ENCODE assay signal across 8 cellular contexts in the genomic region with DNA sequence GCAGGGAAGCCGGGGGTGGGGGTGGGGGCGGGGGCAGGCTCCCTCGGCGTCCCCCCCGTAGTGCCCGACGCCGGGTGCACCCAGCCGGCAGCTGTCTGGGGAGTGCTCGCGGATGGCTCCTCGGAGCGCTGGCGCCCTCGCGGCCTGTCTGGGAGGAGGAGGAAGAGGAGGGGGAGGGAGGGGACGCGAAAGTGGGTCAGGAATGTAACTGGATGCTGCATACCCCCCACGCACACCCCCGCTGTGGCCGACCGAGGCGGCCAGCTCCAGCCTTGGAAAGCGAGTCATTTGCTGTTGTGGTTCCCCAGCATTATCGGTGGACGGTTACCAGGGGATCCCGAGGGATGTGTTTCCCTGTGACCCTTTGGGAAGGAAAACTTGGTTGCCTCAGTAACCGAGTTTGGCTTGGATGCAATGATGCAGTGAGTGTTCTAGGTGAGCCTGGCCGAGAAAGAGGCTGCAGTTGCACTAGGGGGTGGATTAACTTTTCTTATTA. TPM values are rescaled to one million over a fixed set of nuclear protein-coding genes. Genes with fewer than 3 reads are reported as not detected.
DNase-seq lines count a peak whose midpoint lies in the region; ATAC-seq and TF ChIP-seq lines count a peak whose summit lies in the region.

No MANE protein-coding gene starts in this region.

- H2AFZ ChIP-seq in ACC112 (ENCODE audit: low read length, unreplicated experiment): peak overlapping the region; percentile 81

- H3K4me1 ChIP-seq in ACC112 (ENCODE audit: control insufficient read depth, insufficient read depth, low read length, unreplicated experiment) (peaks cover 10% of the 10 kb centered on the region), SJCRH30 (no peaks in the 10 kb centered on the region), ectodermal cell (ENCODE audit: control insufficient read depth, insufficient read depth, low read length) (peaks cover 9% of the 10 kb centered on the region), liver (ENCODE audit: control insufficient read depth in 4 of 4, insufficient read depth in 4 of 4, low read length in 3 of 4) (peaks cover 4 to 22% (median 8%) of the 10 kb centered on the region in 4 donors)

- H3K9ac ChIP-seq in liver (ENCODE audit: low read depth in 1 of 2, low read length in 2 of 2): peak overlapping the region in 1 of 2 donors; percentile 49

- no peaks in the 10 kb centered on the region for H3K79me2 ChIP-seq in ACC112 (ENCODE audit: control insufficient read depth, insufficient read depth, low read length, unreplicated experiment)

- H3K9me3 ChIP-seq in SJCRH30 (replicated peaks) (no peaks in the 10 kb centered on the region), ectodermal cell (ENCODE audit: control insufficient read depth, low read length) (no peaks in the 10 kb centered on the region), liver (ENCODE audit: control insufficient read depth in 4 of 4, low read length in 3 of 4) (no peaks in the 10 kb centered on the region)

- in situ Hi-C loops in GM13977 (cut with MboI; ENCODE audit: low pct_unique_long_range_greater_than_20kb, low sequenced_read_pairs, unreplicated experiment): no loop called here
- in situ Hi-C loops in G401 (cut with HindIII; ENCODE audit: low sequenced_read_pairs): no loop called here

- ATAC-seq in stimulated activated naive CD8-positive, alpha-beta T cell treated with anti-CD3 and anti-CD28 coated beads, Interleukin-15, Interleukin-2, amounts not matched to agents 100 U/mL and 50 U/mL, for 24 hours: no peak

- peak; percentile 52 for DNase-seq in GM13977 (ENCODE audit: low spot score)
- peak; percentile 73 to 81 for DNase-seq in SJCRH30
- peak; percentile 16 for DNase-seq in stimulated activated naive CD8-positive, alpha-beta T cell treated with anti-CD3 and anti-CD28 coated beads, Interleukin-15, Interleukin-2, amounts not matched to agents 100 U/mL and 50 U/mL, for 24 hours
- DNase-seq in OCI-M2 (lab: John Stamatoyannopoulos, UW; ENCODE audit: unreplicated experiment): no peak
- no peak for DNase-seq in G401 (ENCODE audit: low spot score)

- no peak for TF ChIP-seq RAD21 in liver (IDR thresholded peaks at IDR 0.05)

- 1% methylated on average over 29 of the region's 29 CpGs for WGBS in ectodermal cell, 2 experiments
- 9% methylated on average over 29 of the region's 29 CpGs for WGBS in liver

- H3K27ac ChIP-seq in ACC112 (ENCODE audit: low read depth, low read length): no peak overlapping the region
- peak overlapping the region; percentile 74 for H3K27ac ChIP-seq in SJCRH30
- no peak overlapping the region for H3K27ac ChIP-seq in ectodermal cell (ENCODE audit: insufficient read depth, low read depth, low read length, poor library complexity, severe bottlenecking)
- peak overlapping the region; percentile 76 to 77 for H3K27ac ChIP-seq in liver (ENCODE audit: low read depth in 1 of 2, low read length in 2 of 2)

- peak overlapping the region; percentile 74 for H3K4me3 ChIP-seq in ACC112 (ENCODE audit: low read depth, low read length)
- H3K4me3 ChIP-seq in SJCRH30: peak overlapping the region; percentile 71
- H3K4me3 ChIP-seq in ectodermal cell (ENCODE audit: insufficient read depth, low read depth, low read length): peak overlapping the region; percentile 49
- H3K4me3 ChIP-seq in liver (ENCODE audit: low read depth in 1 of 3, low read length in 3 of 3): peak overlapping the region; percentile 51 to 81 (median 61)

- no peaks in the 10 kb centered on the region for H3K27me3 ChIP-seq in ACC112 (ENCODE audit: insufficient read depth, low read length)
- H3K27me3 ChIP-seq in SJCRH30: no peaks in the 10 kb centered on the region
- peaks cover 43% of the 10 kb centered on the region for H3K27me3 ChIP-seq in ectodermal cell (ENCODE audit: control insufficient read depth, insufficient read depth, low read length, poor library complexity, severe bottlenecking)
- no peaks in the 10 kb centered on the region for H3K27me3 ChIP-seq in liver (ENCODE audit: control insufficient read depth in 4 of 4, insufficient read depth in 4 of 4, low read length in 3 of 4)

- TF ChIP-seq CTCF in GM13977 (IDR thresholded peaks at IDR 0.05; ENCODE audit: extremely low read depth, insufficient read depth, missing control alignments) (no peak), liver (IDR thresholded peaks at IDR 0.05; ENCODE audit: low read depth, low read length, missing input control) (no peak)

- H3K36me3 ChIP-seq in ACC112 (ENCODE audit: insufficient read depth, low read length) (no peaks in the 10 kb centered on the region), SJCRH30 (no peaks in the 10 kb centered on the region), ectodermal cell (ENCODE audit: control insufficient read depth, insufficient read depth, low read length) (no peaks in the 10 kb centered on the region), liver (ENCODE audit: control insufficient read depth in 4 of 4, insufficient read depth in 3 of 4, low read depth in 1 of 4, low read length in 3 of 4) (no peaks in the 10 kb centered on the region)

TF ChIP-seq in liver, 16 proteins besides CTCF, POLR2A, EP300 and RAD21:
- TF ChIP-seq JUND (IDR thresholded peaks at IDR 0.05) (no peak), FOXA1 (IDR thresholded peaks at IDR 0.05) (no peak), TAF1 (conservative IDR thresholded peaks at IDR 0.05) (no peak), SP1 (IDR thresholded peaks at IDR 0.05) (peak; percentile 6)

RNA-seq across cellular contexts. Expression of a gene that starts 55.3 kb away (rescaled TPM):
- 12.3 and 13.4 TPM in 2 replicates for total RNA-seq in SJCRH30 (2014; rRNA removed; shearing (Covaris generic))
- 20.1 TPM for polyA plus RNA-seq in ectodermal cell (2013, experiment 1 of 4)
- 17.6 TPM for polyA plus RNA-seq in ectodermal cell (2013, experiment 2 of 4)
- 12.9 TPM for polyA plus RNA-seq in ectodermal cell (2013, experiment 3 of 4)
- 14.5 TPM for polyA plus RNA-seq in ectodermal cell (2013, experiment 4 of 4)
- 10 to 100 TPM; 22.8 to 28.9 TPM for total RNA-seq in liver
- polyA plus RNA-seq in liver: 10 to 100 TPM; 10.1 to 11.8 TPM
- total RNA-seq in G401 (2014; rRNA removed; shearing (Covaris generic)): 8.5 and 10.1 TPM in 2 replicates

Comparison
In these comparisons a context has a peak if more than half of its experiments do, and no peak if none do; other contexts are left out.
1. H3K27ac ChIP-seq: peak in SJCRH30 (single experiment) and liver (2 of 2); none in ACC112 (single experiment) and ectodermal cell (single experiment).
2. DNase-seq: peak in GM13977 (single experiment), SJCRH30 (2 of 2) and stimulated activated naive CD8-positive, alpha-beta T cell treated with anti-CD3 and anti-CD28 coated beads, Interleukin-15, Interleukin-2, amounts not matched to agents 100 U/mL and 50 U/mL, for 24 hours (single experiment); none in OCI-M2 (single experiment) and G401 (single experiment).
3. Peak in every context shown above with its lines, with median percentiles within 50 percentile points of each other: H3K4me3 ChIP-seq.